21 cellular contexts compared by ENCODE assay signal in genomic region chr11:12949456-12949855, GRCh38. TPM values are rescaled to one million over a fixed set of nuclear protein-coding genes. Genes with fewer than 3 reads are reported as not detected.
"Had no signal": no experiment of that assay in that cellular context is flagged by ENCODE, and none has a peak within 500 bp of the region (broad histone marks: within the 10 kb centered on the region; RNA-seq: fewer than 3 reads in every experiment).

No MANE protein-coding gene starts in this region.

- ATAC-seq: activated CD4-positive, alpha-beta T cell treated with anti-CD3 and anti-CD28 coated beads for 36 hours; left lung; stimulated activated memory B cell treated with anti-CD40 and anti-IgM and Interleukin-4, amounts not matched to agents 10 μg/mL and 1 μg/mL and 100 μg/mL, for 72 hours had no signal

- H2AFZ ChIP-seq: parathyroid adenoma had no signal

- H3K4me3 ChIP-seq: cardiac muscle cell, left lung, spleen, thoracic aorta, upper lobe of left lung had no signal

- DNase-seq: activated CD4-positive, alpha-beta T cell treated with anti-CD3 and anti-CD28 coated beads for 36 hours; activated CD4-positive, alpha-beta T cell treated with anti-CD3 and anti-CD28 coated beads, Interleukin-2, amount 50 U/mL, for 48 hours; activated naive CD4-positive, alpha-beta T cell; activated naive CD8-positive, alpha-beta T cell treated with anti-CD3 and anti-CD28 coated beads for 36 hours; amniotic stem cell; dermis blood vessel endothelial cell; effector memory CD4-positive, alpha-beta T cell; hippocampal formation; islet precursor cell; left lung; midbrain; spleen; stimulated activated CD4-positive, alpha-beta T cell treated with anti-CD3 and anti-CD28 coated beads, Interleukin-4, amount 100 ng/mL, for 4 hours; T-helper 2 cell; upper lobe of left lung had no signal

- H3K79me2 ChIP-seq: parathyroid adenoma had no signal

- H3K36me3 ChIP-seq: left lung, spleen, thoracic aorta, upper lobe of left lung had no signal

- H3K27me3 ChIP-seq: cardiac muscle cell, left lung, upper lobe of left lung had no signal

- H3K9ac ChIP-seq: parathyroid adenoma had no signal

- H3K4me1 ChIP-seq: left lung, parathyroid adenoma, spleen, upper lobe of left lung had no signal

- H3K27ac ChIP-seq: cardiac muscle cell, left lung, parathyroid adenoma, spleen, thoracic aorta, upper lobe of left lung had no signal

RNA-seq across cellular contexts. Expression of gene RASSF10, which starts 59.7 kb away (rescaled TPM):
- total RNA-seq: activated CD4-positive, alpha-beta T cell treated with anti-CD3 and anti-CD28 coated beads for 36 hours; activated naive CD8-positive, alpha-beta T cell treated with anti-CD3 and anti-CD28 coated beads for 36 hours; chondrocyte; endothelial cell of umbilical vein; spleen; thoracic aorta had no signal
- polyA plus RNA-seq: cardiac muscle cell, spleen had no signal
